In genomic region chr2:196233808-196234501, GRCh38 we compare ENCODE assay signal across 9 cellular contexts.
DNase-seq lines count a peak whose midpoint lies in the region; ATAC-seq and TF ChIP-seq lines count a peak whose summit lies in the region.
"Had no signal": no experiment of that assay in that cellular context is flagged by ENCODE, and none has a peak within 500 bp of the region (broad histone marks: within the 10 kb centered on the region; RNA-seq: fewer than 3 reads in every experiment).

No MANE protein-coding gene starts in this region.

- H3K4me1 Mint-ChIP-seq in glutamatergic neuron (ENCODE audit: low read depth, unreplicated experiment) = no peaks in the 10 kb centered on the region

- H3K27ac Mint-ChIP-seq in glutamatergic neuron (ENCODE audit: unreplicated experiment) = no peak overlapping the region

- no peaks in the 10 kb centered on the region for H3K27me3 ChIP-seq in RWPE2 (ENCODE audit: insufficient read depth, poor library complexity, severe bottlenecking)
- no peaks in the 10 kb centered on the region for H3K27me3 ChIP-seq in upper lobe of left lung

- peaks cover 15% of the 10 kb centered on the region for H3K36me3 Mint-ChIP-seq in glutamatergic neuron (ENCODE audit: unreplicated experiment)

- H3K4me3 Mint-ChIP-seq in glutamatergic neuron (ENCODE audit: unreplicated experiment) = no peak overlapping the region
- H3K4me3 Mint-ChIP-seq: nephron had no signal

- no peaks in the 10 kb centered on the region for H3K9me3 ChIP-seq in RWPE2 (ENCODE audit: severe bottlenecking)
- H3K9me3 ChIP-seq in upper lobe of left lung = no peaks in the 10 kb centered on the region

- TF ChIP-seq CTCF in RWPE2 (IDR thresholded peaks at IDR 0.05; ENCODE audit: poor library complexity, severe bottlenecking) = no peak
- TF ChIP-seq CTCF in fibroblast of the aortic adventitia (IDR thresholded peaks at IDR 0.05; ENCODE audit: insufficient read depth, low read length) = no peak
- TF ChIP-seq CTCF in upper lobe of left lung (IDR thresholded peaks at IDR 0.05) = no peak
- TF ChIP-seq CTCF in glutamatergic neuron (IDR thresholded peaks at IDR 0.05; ENCODE audit: partially characterized antibody, unreplicated experiment) = no peak

- H3K4me1 ChIP-seq in RWPE2 (ENCODE audit: insufficient read depth, poor library complexity, severe bottlenecking) (peaks cover 30% of the 10 kb centered on the region), upper lobe of left lung (peaks cover 33 to 60% (median 35%) of the 10 kb centered on the region in 4 donors)

- no peak for TF ChIP-seq EP300 in upper lobe of left lung (IDR thresholded peaks at IDR 0.05)

- H3K9me3 Mint-ChIP-seq in glutamatergic neuron (ENCODE audit: unreplicated experiment) = peaks cover 6% of the 10 kb centered on the region

- ATAC-seq in GM18868 (IDR thresholded peaks at IDR 0.05; ENCODE audit: unreplicated experiment) = peak; percentile 80
- ATAC-seq in HG02840 (IDR thresholded peaks at IDR 0.05; ENCODE audit: low FRiP score, unreplicated experiment) = peak; percentile 77
- no peak for ATAC-seq in RWPE2 (ENCODE audit: low read depth)
- ATAC-seq in upper lobe of left lung (ENCODE audit: low FRiP score in 2 of 2) = peak in 1 of 2 donors; percentile 19
- ATAC-seq in HG02970 (IDR thresholded peaks at IDR 0.05; ENCODE audit: low FRiP score, unreplicated experiment) = no peak

- no peak for TF ChIP-seq POLR2A in upper lobe of left lung (IDR thresholded peaks at IDR 0.05)

- DNase-seq in RWPE2 (ENCODE audit: low spot score) = no peak
- DNase-seq in fibroblast of the aortic adventitia (ENCODE audit: low read depth) = peak; percentile 45
- no peak for DNase-seq in upper lobe of left lung
- DNase-seq in glutamatergic neuron = no peak
- DNase-seq in NCI-H748 treated with DMSO at 0.1 percent for 48 hours (lab: John Stamatoyannopoulos, UW) = no peak

- peaks cover 7% of the 10 kb centered on the region for H3K27me3 Mint-ChIP-seq in glutamatergic neuron (ENCODE audit: unreplicated experiment)

- no peak overlapping the region for H3K4me3 ChIP-seq in RWPE2 (ENCODE audit: severe bottlenecking)
- H3K4me3 ChIP-seq in fibroblast of the aortic adventitia (ENCODE audit: low read depth, low read length) = no peak overlapping the region
- no peak overlapping the region for H3K4me3 ChIP-seq in upper lobe of left lung

- H3K36me3 ChIP-seq in RWPE2 (ENCODE audit: low read depth) = no peaks in the 10 kb centered on the region
- H3K36me3 ChIP-seq in upper lobe of left lung = peaks cover 0 to 11% (median 0%) of the 10 kb centered on the region in 4 donors

- peak overlapping the region; percentile 93 for H3K27ac ChIP-seq in RWPE2 (ENCODE audit: poor library complexity, severe bottlenecking)
- peak overlapping the region; percentile 62 to 78 (median 67) for H3K27ac ChIP-seq in upper lobe of left lung

- WGBS in upper lobe of left lung, 2 donors = 71 to 76% methylated on average over 4 of the region's 4 CpGs

Comparison
In these comparisons a context has a peak if more than half of its experiments do, and no peak if none do; other contexts are left out.
1. ATAC-seq: peak in GM18868 (single experiment) and HG02840 (single experiment); none in RWPE2 (single experiment) and HG02970 (single experiment).